Comparison of ENCODE assay signal across 32 cellular contexts in the genomic region with DNA sequence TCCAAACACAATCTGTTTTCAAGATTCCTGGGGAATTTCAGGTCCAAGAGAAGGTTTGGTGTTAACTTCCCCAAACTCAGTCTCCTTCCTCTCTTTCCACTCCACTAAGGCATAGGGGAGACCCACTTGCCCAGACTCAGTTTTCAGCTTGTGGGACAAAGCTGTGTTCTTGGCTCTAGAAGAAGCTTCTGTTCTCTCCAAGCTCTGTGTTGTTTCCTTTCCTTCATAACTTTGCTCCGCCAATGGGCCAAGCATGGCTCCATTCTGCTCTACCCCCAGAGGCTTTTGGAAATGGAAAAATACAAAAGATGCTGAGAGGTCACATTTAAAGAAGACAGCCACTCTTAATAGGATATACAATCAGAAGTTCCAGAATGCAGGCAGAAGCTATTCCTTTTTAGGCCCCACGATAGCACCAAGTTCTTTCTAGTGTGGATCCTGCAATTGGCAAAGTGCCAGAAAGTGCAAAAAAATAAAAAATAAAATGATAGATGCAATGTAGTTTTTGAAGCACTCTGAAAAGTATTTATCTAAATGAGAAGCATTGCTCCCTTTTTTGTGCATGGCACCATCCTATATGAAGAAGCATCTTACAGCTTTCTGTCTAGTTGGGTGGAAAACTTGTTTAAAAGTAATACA.
"Had no signal": no experiment of that assay in that cellular context is flagged by ENCODE, and none has a peak within 500 bp of the region (broad histone marks: within the 10 kb centered on the region; RNA-seq: fewer than 3 reads in every experiment).

No MANE protein-coding gene starts in this region.

- H3K4me1 ChIP-seq: psoas muscle, suprapubic skin, transverse colon, upper lobe of right lung, uterus had no signal

- H3K4me3 Mint-ChIP-seq: immature natural killer cell; memory B cell; naive B cell; nephron; stimulated activated naive CD8-positive, alpha-beta T cell treated with anti-CD3 and anti-CD28 coated beads, Interleukin-15, amount 100 ng/mL, for 72 hours had no signal

- H3K27me3 Mint-ChIP-seq: memory B cell, naive B cell had no signal

- H3K9me3 ChIP-seq: esophagus squamous epithelium, ovary, psoas muscle, suprapubic skin, transverse colon, upper lobe of right lung, uterus had no signal

- H3K36me3 Mint-ChIP-seq: immature natural killer cell, memory B cell, naive B cell had no signal

- ATAC-seq: left colon; mucosa of descending colon; psoas muscle; stimulated activated naive CD8-positive, alpha-beta T cell treated with anti-CD3 and anti-CD28 coated beads, Interleukin-15, amount 100 ng/mL, for 72 hours; upper lobe of right lung had no signal

- DNase-seq: dermis blood vessel endothelial cell; effector memory CD4-positive, alpha-beta T cell; erythroblast; esophagus squamous epithelium; foreskin melanocyte; glutamatergic neuron; hypothalamus; immature natural killer cell; islet precursor cell; kidney glomerular epithelial cell; left colon; mucosa of descending colon; naive B cell; nucleus accumbens; ovary; posterior cingulate gyrus; psoas muscle; stimulated activated CD4-positive, alpha-beta T cell treated with anti-CD3 and anti-CD28 coated beads, Interleukin-12 subunit alpha, Interleukin-12 subunit beta, amount 100 ng/mL, for 4 hours; stimulated activated CD4-positive, alpha-beta T cell treated with anti-CD3 and anti-CD28 coated beads, Interleukin-1b, Interleukin-23, amount 100 ng/mL, for 48 hours; stimulated activated CD4-positive, alpha-beta T cell treated with anti-CD3 and anti-CD28 coated beads, Interleukin-4, amount 100 ng/mL, for 1 hour; stimulated activated CD8-positive, alpha-beta memory T cell treated with anti-CD3 and anti-CD28 coated beads, Interleukin-4, amount 100 ng/mL, for 48 hours; stimulated activated naive CD4-positive, alpha-beta T cell; stimulated activated naive CD8-positive, alpha-beta T cell treated with anti-CD3 and anti-CD28 coated beads, Interleukin-15, amount 100 ng/mL, for 72 hours; transverse colon; upper lobe of right lung; uterus had no signal

- H3K27ac Mint-ChIP-seq: immature natural killer cell; memory B cell; naive B cell; nephron; stimulated activated naive CD8-positive, alpha-beta T cell treated with anti-CD3 and anti-CD28 coated beads, Interleukin-15, amount 100 ng/mL, for 72 hours had no signal

- H3K4me3 ChIP-seq: coronary artery, esophagus squamous epithelium, lung, mucosa of descending colon, ovary, psoas muscle, smooth muscle cell, suprapubic skin, transverse colon, upper lobe of right lung, uterus had no signal

- H3K9me3 Mint-ChIP-seq: memory B cell, nephron had no signal

- H3K4me1 Mint-ChIP-seq: immature natural killer cell; nephron; stimulated activated naive CD8-positive, alpha-beta T cell treated with anti-CD3 and anti-CD28 coated beads, Interleukin-15, amount 100 ng/mL, for 72 hours had no signal

- H3K27me3 ChIP-seq: esophagus squamous epithelium, ovary, suprapubic skin, transverse colon, upper lobe of right lung, uterus had no signal

- H3K4me2 ChIP-seq: smooth muscle cell had no signal

- H3K36me3 ChIP-seq: esophagus squamous epithelium, ovary, suprapubic skin, transverse colon, upper lobe of right lung, uterus had no signal

- H3K27ac ChIP-seq: esophagus squamous epithelium, psoas muscle, suprapubic skin, transverse colon, upper lobe of right lung, uterus had no signal
